13 cellular contexts compared by ENCODE assay signal in the genomic region with DNA sequence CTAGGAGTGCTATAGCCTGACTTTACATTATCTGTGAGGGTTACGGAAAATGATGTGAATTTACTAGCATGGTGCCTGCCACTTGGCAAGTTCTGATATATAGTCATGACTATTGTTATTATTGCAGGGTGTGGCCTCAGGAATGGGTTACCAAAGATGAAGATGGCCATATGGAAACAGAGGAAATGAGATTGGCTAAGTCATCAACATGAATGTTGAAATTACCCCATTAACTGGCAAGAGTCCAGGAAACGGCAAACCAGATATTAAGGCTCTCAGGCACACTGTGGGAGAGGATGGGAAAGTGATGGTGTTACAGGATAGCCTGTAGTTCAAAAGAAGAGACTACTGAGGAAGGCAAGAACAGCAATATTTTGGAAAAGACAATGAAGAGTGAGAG.
A peak's percentile ranks its signal among the peaks of the same experiment; 100 is the strongest.
DNase-seq lines count a peak whose midpoint lies in the region; ATAC-seq and TF ChIP-seq lines count a peak whose summit lies in the region.
"Had no signal": no experiment of that assay in that cellular context is flagged by ENCODE, and none has a peak within 500 bp of the region (broad histone marks: within the 10 kb centered on the region; RNA-seq: fewer than 3 reads in every experiment).

No MANE protein-coding gene starts in this region.

- POLR2A ChIA-PET in OCI-LY7 (lab: Charles Lee): no interaction called here

- intact Hi-C loops in OCI-LY7 (cut with micrococcal nuclease; ENCODE audit: unreplicated experiment): no loop called here

- H2AFZ ChIP-seq in OCI-LY7 (ENCODE audit: low read length): no peak overlapping the region
- H2AFZ ChIP-seq: parathyroid adenoma had no signal

- H4K20me1 ChIP-seq in OCI-LY7 (ENCODE audit: insufficient read depth, low read length): no peaks in the 10 kb centered on the region

- TF ChIP-seq CTCF in OCI-LY7 (conservative IDR thresholded peaks at IDR 0.05; ENCODE audit: low read length): no peak

- DNase-seq in AG08395 (ENCODE audit: low spot score) (peak; percentile 24), ELR (ENCODE audit: low read depth) (peak; percentile 41), NOMO-1 treated with dmso at 0.1 percent for 144 hours (lab: John Stamatoyannopoulos, UW; ENCODE audit: unreplicated experiment) (peak; percentile 29), epithelial cell of prostate (ENCODE audit: low read depth, low spot score) (peak; percentile 33), OCI-LY7 (ENCODE audit: low spot score) (no peak), occipital lobe (lab: John Stamatoyannopoulos, UW) (no peak)
- DNase-seq: activated CD8-positive, alpha-beta memory T cell treated with anti-CD3 and anti-CD28 coated beads, Interleukin-2, amount 10 ng/mL, durations not matched to agents 7 days and 5 days; hypothalamus; mesenchymal stem cell; NCI-H526 treated with DMSO at 0.1 percent for 48 hours had no signal

- no peaks in the 10 kb centered on the region for H3K9me3 ChIP-seq in OCI-LY7 (ENCODE audit: low read length)

- H3K36me3 ChIP-seq in OCI-LY7 (ENCODE audit: insufficient read depth, low read length): no peaks in the 10 kb centered on the region

- no peak overlapping the region for H3K4me3 ChIP-seq in OCI-LY7 (ENCODE audit: low read depth, low read length, poor library complexity, severe bottlenecking)

- no peaks in the 10 kb centered on the region for H3K4me1 ChIP-seq in OCI-LY7 (ENCODE audit: insufficient read depth, low read length, poor library complexity, severe bottlenecking)

- no peak overlapping the region for H3K4me2 ChIP-seq in OCI-LY7 (ENCODE audit: low read length)

- CTCF ChIA-PET in OCI-LY7 (lab: Charles Lee; ENCODE audit: unreplicated experiment): no interaction called here

- BruUV-seq in OCI-LY7 (replicated peaks; lab: Mats Ljungman, UMichigan): no TSS peak

- H3K9me2 ChIP-seq in OCI-LY7 (ENCODE audit: insufficient read depth, low read length): no peaks in the 10 kb centered on the region

- H3K27ac ChIP-seq in epithelial cell of prostate (no peak overlapping the region), OCI-LY7 (ENCODE audit: low read depth, low read length, poor library complexity, severe bottlenecking) (no peak overlapping the region)
- H3K27ac ChIP-seq: parathyroid adenoma had no signal

- ATAC-seq in GM18907 (IDR thresholded peaks at IDR 0.05; ENCODE audit: unreplicated experiment): no peak
- ATAC-seq in GM18519 (IDR thresholded peaks at IDR 0.05; ENCODE audit: low FRiP score, unreplicated experiment): no peak
- ATAC-seq: activated CD8-positive, alpha-beta memory T cell treated with anti-CD3 and anti-CD28 coated beads, Interleukin-2, amount 10 ng/mL, durations not matched to agents 7 days and 5 days had no signal

- H3K79me2 ChIP-seq in OCI-LY7 (ENCODE audit: insufficient read depth, low read depth, low read length): no peaks in the 10 kb centered on the region
- H3K79me2 ChIP-seq: parathyroid adenoma had no signal

Comparison
In these comparisons a context has a peak if more than half of its experiments do, and no peak if none do; other contexts are left out.
1. DNase-seq: peak in AG08395 (single experiment), ELR (single experiment), NOMO-1 treated with dmso at 0.1 percent for 144 hours (single experiment) and epithelial cell of prostate (single experiment); none in OCI-LY7 (single experiment) and occipital lobe (single experiment).